Comparison of ENCODE assay signal across 25 cellular contexts in genomic region chr1:246036175-246036574, GRCh38.
"Had no signal": no experiment of that assay in that cellular context is flagged by ENCODE, and none has a peak within 500 bp of the region (broad histone marks: within the 10 kb centered on the region; RNA-seq: fewer than 3 reads in every experiment).

No MANE protein-coding gene starts in this region.

- ATAC-seq: left cardiac atrium; left lobe of liver; left ventricle myocardium superior; lower lobe of right lung; naive thymus-derived CD8-positive, alpha-beta T cell; pancreas; right cardiac atrium; stimulated activated effector memory CD8-positive, alpha-beta T cell treated with anti-CD3 and anti-CD28 coated beads, Interleukin-12 subunit alpha, Interleukin-12 subunit beta, amount 100 ng/mL, for 72 hours; upper lobe of right lung had no signal

- DNase-seq: hippocampal formation; kidney glomerular epithelial cell; left cardiac atrium; left ventricle myocardium superior; lower lobe of right lung; mammary epithelial cell; mesenchymal stem cell; naive thymus-derived CD8-positive, alpha-beta T cell; nucleus accumbens; pancreas; posterior cingulate gyrus; retina; right cardiac atrium; sigmoid colon; small intestine; spleen; stimulated activated CD4-positive, alpha-beta T cell treated with anti-CD3 and anti-CD28 coated beads, Interleukin-4, amount 100 ng/mL, for 24 hours; stimulated activated naive CD4-positive, alpha-beta T cell; tibial artery; upper lobe of right lung had no signal

- H3K9me3 ChIP-seq: lower lobe of right lung, pancreas, prostate gland, sigmoid colon, spleen, suprapubic skin, thoracic aorta, tibial artery, upper lobe of right lung had no signal

- H3K36me3 ChIP-seq: lower lobe of right lung, pancreas, prostate gland, sigmoid colon, spleen, suprapubic skin, thoracic aorta, tibial artery, upper lobe of right lung had no signal

- H3K27me3 ChIP-seq: pancreas, sigmoid colon, spleen, suprapubic skin, tibial artery, upper lobe of right lung had no signal

- H3K4me3 ChIP-seq: pancreas, prostate gland, thoracic aorta, tibial artery had no signal

- H3K27ac ChIP-seq: lower lobe of right lung, pancreas, prostate gland, sigmoid colon, spleen, suprapubic skin, thoracic aorta, tibial artery, upper lobe of right lung had no signal

- H3K4me1 ChIP-seq: lower lobe of right lung, prostate gland, tibial artery had no signal
